In genomic region chr2:36380624-36381481, GRCh38 we compare ENCODE assay signal across 1 cellular context.
TF ChIP-seq lines count a peak whose summit lies in the region.

No MANE protein-coding gene starts in this region.

TF ChIP-seq in HepG2, 621 proteins besides CTCF, POLR2A, EP300 and RAD21 (continued from another document and continues in another):
- TF ChIP-seq ONECUT2 (CRISPR knock-in tag; IDR thresholded peaks at IDR 0.05) = peak; percentile 29; the same call in 1 of the 2 replicates
- TF ChIP-seq ZNF850 (CRISPR knock-in tag; conservative IDR thresholded peaks at IDR 0.05) = no peak
- TF ChIP-seq ZNF281 (CRISPR knock-in tag; IDR thresholded peaks at IDR 0.05; ENCODE audit: borderline replicate concordance) = peak; percentile 95
- TF ChIP-seq SNAPC2 (CRISPR knock-in tag; IDR thresholded peaks at IDR 0.05) = peak; percentile 93; the same call in 1 of the 2 replicates
- no peak for TF ChIP-seq PBX2 (CRISPR knock-in tag; IDR thresholded peaks at IDR 0.05)
- 0 out of 2 replicates have a peak, but pooled peaks have one; percentile 30 for TF ChIP-seq GMEB1 (CRISPR knock-in tag; IDR thresholded peaks at IDR 0.05; ENCODE audit: borderline replicate concordance)
- peak; percentile 55; the same call in 1 of the 2 replicates for TF ChIP-seq ZNF777 (CRISPR knock-in tag; IDR thresholded peaks at IDR 0.05)
- TF ChIP-seq BATF2 (CRISPR knock-in tag; IDR thresholded peaks at IDR 0.05) = no peak
- no peak for TF ChIP-seq PCBP2 (optimal IDR thresholded peaks at IDR 0.05; ENCODE audit: low read depth, low read length, poor library complexity, severe bottlenecking)
- TF ChIP-seq HMGXB3 (CRISPR knock-in tag; IDR thresholded peaks at IDR 0.05; ENCODE audit: borderline replicate concordance) = 0 out of 2 replicates have a peak, but pooled peaks have one; percentile 80
- peak; percentile 97 for TF ChIP-seq PHF21A (CRISPR knock-in tag; IDR thresholded peaks at IDR 0.05)
- 0 out of 2 replicates have a peak, but pooled peaks have one; percentile 70 for TF ChIP-seq ZNF225 (CRISPR knock-in tag; IDR thresholded peaks at IDR 0.05)
- TF ChIP-seq ISX (CRISPR knock-in tag; conservative IDR thresholded peaks at IDR 0.05) = no peak
- TF ChIP-seq ATF1 (CRISPR knock-in tag; IDR thresholded peaks at IDR 0.05) = no peak
- TF ChIP-seq FIP1L1 (IDR thresholded peaks at IDR 0.05; ENCODE audit: borderline replicate concordance, insufficient read depth, low read depth, low read length) = no peak
- peak; percentile 74; the same call in 1 of the 2 replicates for TF ChIP-seq ZFP1 (CRISPR knock-in tag; IDR thresholded peaks at IDR 0.05)
- TF ChIP-seq MTF1 (CRISPR knock-in tag; IDR thresholded peaks at IDR 0.05) = no peak
- no peak for TF ChIP-seq GPBP1L1 (CRISPR knock-in tag; IDR thresholded peaks at IDR 0.05)
- TF ChIP-seq SUZ12 (IDR thresholded peaks at IDR 0.05; ENCODE audit: low read depth, low read length) = no peak
- 0 out of 2 replicates have a peak, but pooled peaks have one; percentile 63 for TF ChIP-seq SIN3A (IDR thresholded peaks at IDR 0.05; ENCODE audit: borderline replicate concordance, low read depth, low read length)
- TF ChIP-seq CCDC6 (CRISPR knock-in tag; IDR thresholded peaks at IDR 0.05) = peak; percentile 96
- peak; percentile 92 for TF ChIP-seq ZNF607 (CRISPR knock-in tag; IDR thresholded peaks at IDR 0.05; ENCODE audit: borderline replicate concordance)
- peak; percentile 96 for TF ChIP-seq SP5 (CRISPR knock-in tag; IDR thresholded peaks at IDR 0.05; ENCODE audit: borderline replicate concordance, low read depth)
- TF ChIP-seq REXO4 (CRISPR knock-in tag; IDR thresholded peaks at IDR 0.05; ENCODE audit: borderline replicate concordance) = no peak
- 0 out of 2 replicates have a peak, but pooled peaks have one; percentile 33 for TF ChIP-seq ZNF629 (CRISPR knock-in tag; conservative IDR thresholded peaks at IDR 0.05)
- TF ChIP-seq POLR2G (IDR thresholded peaks at IDR 0.05; ENCODE audit: low read depth, low read length) = peak; percentile 48; the same call in 1 of the 2 replicates
- TF ChIP-seq TGIF2 (CRISPR knock-in tag; IDR thresholded peaks at IDR 0.05) = no peak; the same call in 1 of the 2 replicates
- TF ChIP-seq CHD4 (IDR thresholded peaks at IDR 0.05; ENCODE audit: borderline replicate concordance, low read length) = no peak; the same call in 1 of the 2 replicates
- TF ChIP-seq JUNB (CRISPR knock-in tag; IDR thresholded peaks at IDR 0.05; ENCODE audit: borderline replicate concordance) = no peak; the same call in 1 of the 2 replicates
- peak; percentile 98 for TF ChIP-seq ELF3 (CRISPR knock-in tag; IDR thresholded peaks at IDR 0.05)
- TF ChIP-seq CREM (IDR thresholded peaks at IDR 0.05) = peak; percentile 80
- TF ChIP-seq CREM (CRISPR knock-in tag; IDR thresholded peaks at IDR 0.05) = no peak
- TF ChIP-seq TEAD3 (CRISPR knock-in tag; optimal IDR thresholded peaks at IDR 0.05; ENCODE audit: borderline replicate concordance) = peak; percentile 97
- 0 out of 2 replicates have a peak, but pooled peaks have one; percentile 42 for TF ChIP-seq ZNF766 (CRISPR knock-in tag; IDR thresholded peaks at IDR 0.05; ENCODE audit: borderline replicate concordance)
- peak; percentile 41; the same call in 1 of the 2 replicates for TF ChIP-seq ATF7-NPFF (CRISPR knock-in tag; IDR thresholded peaks at IDR 0.05; ENCODE audit: low read depth)
- peak; percentile 84 for TF ChIP-seq ZNF501 (CRISPR knock-in tag; IDR thresholded peaks at IDR 0.05)
- no peak for TF ChIP-seq ZNF562 (CRISPR knock-in tag; IDR thresholded peaks at IDR 0.05; ENCODE audit: borderline replicate concordance)
- TF ChIP-seq STAT6 (CRISPR knock-in tag; IDR thresholded peaks at IDR 0.05; ENCODE audit: borderline replicate concordance) = peak; percentile 97
- peak; percentile 89; the same call in 1 of the 2 replicates for TF ChIP-seq NFKB2 (CRISPR knock-in tag; IDR thresholded peaks at IDR 0.05; ENCODE audit: borderline replicate concordance)
- TF ChIP-seq TFDP2 (CRISPR knock-in tag; IDR thresholded peaks at IDR 0.05) = peak; percentile 87
- no peak for TF ChIP-seq ZKSCAN1 (IDR thresholded peaks at IDR 0.05; ENCODE audit: low read length)
- TF ChIP-seq HMGXB4 (CRISPR knock-in tag; IDR thresholded peaks at IDR 0.05; ENCODE audit: borderline replicate concordance in 1 of 2, low read depth in 1 of 2) = peak; percentile 74 to 82
- TF ChIP-seq CEBPG (CRISPR knock-in tag; IDR thresholded peaks at IDR 0.05) = peak; percentile 70
- no peak for TF ChIP-seq ZKSCAN5 (CRISPR knock-in tag; IDR thresholded peaks at IDR 0.05)
- TF ChIP-seq ZBTB21 (CRISPR knock-in tag; IDR thresholded peaks at IDR 0.05) = no peak; the same call in 1 of the 2 replicates
- no peak for TF ChIP-seq FOXP1 (IDR thresholded peaks at IDR 0.05)
- peak; percentile 88 for TF ChIP-seq FOXP1 (CRISPR knock-in tag; IDR thresholded peaks at IDR 0.05)
- 0 out of 2 replicates have a peak, but pooled peaks have one; percentile 45 for TF ChIP-seq MXD4 (CRISPR knock-in tag; IDR thresholded peaks at IDR 0.05)
- peak; percentile 100 for TF ChIP-seq MTA1 (CRISPR knock-in tag; IDR thresholded peaks at IDR 0.05; ENCODE audit: borderline replicate concordance)
